In genomic region chr11:46197421-46197820, GRCh38 we compare ENCODE assay signal across 28 cellular contexts.
"Had no signal": no experiment of that assay in that cellular context is flagged by ENCODE, and none has a peak within 500 bp of the region (broad histone marks: within the 10 kb centered on the region; RNA-seq: fewer than 3 reads in every experiment).

No MANE protein-coding gene starts in this region.

- H3K4me1 ChIP-seq: colonic mucosa, esophagus muscularis mucosa, esophagus squamous epithelium, foreskin keratinocyte, gastrocnemius medialis, gastroesophageal sphincter, heart left ventricle, heart right ventricle had no signal

- ATAC-seq: effector memory CD8-positive, alpha-beta T cell; esophagus mucosa; foreskin keratinocyte; gastrocnemius medialis; gastroesophageal sphincter; heart left ventricle; heart right ventricle had no signal

- H3K27ac Mint-ChIP-seq: dendritic cell treated with granulocyte-macrophage colony-stimulating factor and Interleukin-4, amounts not matched to agents 40 ng/mL and 50 ng/mL, for 4 days; effector memory CD8-positive, alpha-beta T cell had no signal

- H3K4me3 Mint-ChIP-seq: dendritic cell treated with granulocyte-macrophage colony-stimulating factor and Interleukin-4, amounts not matched to agents 40 ng/mL and 50 ng/mL, for 4 days; effector memory CD8-positive, alpha-beta T cell had no signal

- H3K27ac ChIP-seq: colonic mucosa, coronary artery, epithelial cell of prostate, esophagus muscularis mucosa, esophagus squamous epithelium, foreskin keratinocyte, gastrocnemius medialis, gastroesophageal sphincter, heart left ventricle, heart right ventricle had no signal

- H3K4me3 ChIP-seq: colonic mucosa, coronary artery, dorsolateral prefrontal cortex, esophagus muscularis mucosa, esophagus squamous epithelium, gastrocnemius medialis, gastroesophageal sphincter, heart left ventricle, heart right ventricle had no signal

- H3K36me3 ChIP-seq: colonic mucosa, esophagus muscularis mucosa, esophagus squamous epithelium, gastrocnemius medialis, gastroesophageal sphincter, heart left ventricle, heart right ventricle had no signal

- H3K27me3 ChIP-seq: colonic mucosa, dorsolateral prefrontal cortex, esophagus muscularis mucosa had no signal

- H3K9me3 ChIP-seq: colonic mucosa, esophagus muscularis mucosa, esophagus squamous epithelium, gastrocnemius medialis, gastroesophageal sphincter, heart left ventricle, heart right ventricle had no signal

- H3K9me3 Mint-ChIP-seq: dendritic cell treated with granulocyte-macrophage colony-stimulating factor and Interleukin-4, amounts not matched to agents 40 ng/mL and 50 ng/mL, for 4 days; effector memory CD8-positive, alpha-beta T cell had no signal

- DNase-seq: colonic mucosa; cortex of kidney; dermis blood vessel endothelial cell; dorsolateral prefrontal cortex; effector CD4-positive, alpha-beta T cell; effector CD8-positive, alpha-beta T cell; effector memory CD4-positive, alpha-beta T cell; effector memory CD8-positive, alpha-beta T cell; erythroblast; esophagus squamous epithelium; foreskin fibroblast; foreskin keratinocyte; foreskin melanocyte; gastrocnemius medialis; glutamatergic neuron; head of caudate nucleus; heart left ventricle; heart right ventricle had no signal

- FAIRE-seq: colon, endometrium, endothelial cell of umbilical vein, frontal cortex had no signal
